1 cellular context compared by ENCODE assay signal in the genomic region with DNA sequence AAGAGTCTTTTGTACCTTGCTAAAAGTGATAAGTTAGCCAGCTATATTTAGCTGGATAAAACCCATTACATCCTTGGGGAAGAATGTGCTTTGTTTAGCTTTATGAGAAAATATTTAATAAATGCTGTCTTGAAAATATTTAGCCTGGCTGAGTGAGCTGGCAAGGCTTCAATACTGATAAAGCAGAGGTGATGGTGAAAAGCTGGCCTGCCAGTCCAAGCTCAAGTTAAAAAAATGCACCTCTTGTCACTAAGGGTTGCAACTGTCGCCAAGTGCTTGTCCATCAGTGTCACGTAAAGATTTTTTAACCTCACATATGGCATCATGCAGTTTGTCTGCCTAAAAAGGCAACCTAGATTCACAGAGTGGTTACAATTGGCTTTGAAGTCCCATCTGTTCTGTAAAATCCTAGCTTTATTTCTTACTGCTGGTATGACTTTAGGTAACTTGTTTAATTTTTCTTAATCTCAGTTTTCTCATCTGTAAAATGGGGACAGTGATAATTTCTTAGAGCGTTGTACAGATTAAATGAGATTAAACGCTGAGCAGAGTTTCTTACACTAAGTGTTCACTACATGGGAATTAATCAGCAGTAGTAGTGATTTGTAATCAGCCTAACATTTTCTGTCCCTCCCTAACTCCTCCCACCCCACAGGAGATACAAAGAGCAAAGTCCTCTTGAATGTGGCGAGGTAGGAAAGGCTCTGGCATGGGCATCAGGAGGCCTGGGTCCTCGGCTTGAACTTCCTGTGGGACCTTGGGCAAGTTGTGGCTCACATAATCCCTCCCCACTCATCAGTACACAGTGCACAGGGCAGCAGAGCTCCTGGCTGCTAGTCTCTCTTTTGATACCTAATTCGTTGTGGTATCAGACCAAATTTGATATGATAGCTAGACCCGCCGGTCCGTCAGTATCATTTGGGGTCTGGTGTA.
TF ChIP-seq lines count a peak whose summit lies in the region.

No MANE protein-coding gene starts in this region.

TF ChIP-seq in HepG2, 621 proteins besides CTCF, POLR2A, EP300 and RAD21 (continued from another document and continues in another):
- TF ChIP-seq SAP130 (CRISPR knock-in tag; IDR thresholded peaks at IDR 0.05; ENCODE audit: low read depth), result peak; percentile 41; the same call in 1 of the 2 replicates
- no peak for TF ChIP-seq ZNF441 (CRISPR knock-in tag; IDR thresholded peaks at IDR 0.05; ENCODE audit: borderline replicate concordance)
- TF ChIP-seq ZFX (CRISPR knock-in tag; IDR thresholded peaks at IDR 0.05; ENCODE audit: low read depth), result peak; percentile 49; the same call in 1 of the 2 replicates
- no peak for TF ChIP-seq ZNF432 (CRISPR knock-in tag; IDR thresholded peaks at IDR 0.05; ENCODE audit: borderline replicate concordance)
- 0 out of 2 replicates have a peak, but pooled peaks have one; percentile 28 for TF ChIP-seq ZNF230 (CRISPR knock-in tag; IDR thresholded peaks at IDR 0.05)
- TF ChIP-seq ZNF589 (CRISPR knock-in tag; conservative IDR thresholded peaks at IDR 0.05), result no peak
- TF ChIP-seq FOXC1 (CRISPR knock-in tag; IDR thresholded peaks at IDR 0.05; ENCODE audit: borderline replicate concordance), result no peak
- TF ChIP-seq FOXP4 (CRISPR knock-in tag; IDR thresholded peaks at IDR 0.05), result peak; percentile 55; the same call in 1 of the 2 replicates
- TF ChIP-seq FOXA1 (IDR thresholded peaks at IDR 0.05), result no peak
- 0 out of 2 replicates have a peak, but pooled peaks have one; percentile 42 for TF ChIP-seq FOXA1 (CRISPR knock-in tag; IDR thresholded peaks at IDR 0.05)
- TF ChIP-seq ZNF292 (CRISPR knock-in tag; IDR thresholded peaks at IDR 0.05; ENCODE audit: borderline replicate concordance, low read depth), result 0 out of 2 replicates have a peak, but pooled peaks have one; percentile 20
- no peak for TF ChIP-seq IRF2 (CRISPR knock-in tag; IDR thresholded peaks at IDR 0.05)
- TF ChIP-seq NR2F6 (IDR thresholded peaks at IDR 0.05), result no peak
- TF ChIP-seq NR2F6 (CRISPR knock-in tag; IDR thresholded peaks at IDR 0.05), result peak; percentile 37; the same call in 1 of the 2 replicates
- no peak for TF ChIP-seq ZNF282 (IDR thresholded peaks at IDR 0.05; ENCODE audit: partially characterized antibody)
- peak; percentile 66; the same call in 1 of the 2 replicates for TF ChIP-seq RARA (CRISPR knock-in tag; IDR thresholded peaks at IDR 0.05)
- TF ChIP-seq RFXAP (CRISPR knock-in tag; IDR thresholded peaks at IDR 0.05; ENCODE audit: borderline replicate concordance), result no peak
- TF ChIP-seq ARNT (IDR thresholded peaks at IDR 0.05), result no peak
- peak; percentile 92 for TF ChIP-seq ZNF629 (CRISPR knock-in tag; conservative IDR thresholded peaks at IDR 0.05)
- no peak for TF ChIP-seq CREBL2 (CRISPR knock-in tag; IDR thresholded peaks at IDR 0.05; ENCODE audit: borderline replicate concordance)
- TF ChIP-seq ZNF136 (CRISPR knock-in tag; IDR thresholded peaks at IDR 0.05; ENCODE audit: low read depth), result 0 out of 2 replicates have a peak, but pooled peaks have one; percentile 10
- TF ChIP-seq TARDBP (CRISPR knock-in tag; IDR thresholded peaks at IDR 0.05), result no peak
- peak; percentile 58; the same call in 1 of the 2 replicates for TF ChIP-seq RXRB (CRISPR knock-in tag; IDR thresholded peaks at IDR 0.05; ENCODE audit: borderline replicate concordance)
- peak; percentile 72; the same call in 1 of the 2 replicates for TF ChIP-seq ETV5 (CRISPR knock-in tag; IDR thresholded peaks at IDR 0.05; ENCODE audit: borderline replicate concordance)
- no peak for TF ChIP-seq ZNF446 (CRISPR knock-in tag; IDR thresholded peaks at IDR 0.05)
- 0 out of 2 replicates have a peak, but pooled peaks have one; percentile 13 for TF ChIP-seq ZNF501 (CRISPR knock-in tag; IDR thresholded peaks at IDR 0.05)
- TF ChIP-seq ZNF44 (CRISPR knock-in tag; IDR thresholded peaks at IDR 0.05), result no peak
- TF ChIP-seq, protein P1, sequence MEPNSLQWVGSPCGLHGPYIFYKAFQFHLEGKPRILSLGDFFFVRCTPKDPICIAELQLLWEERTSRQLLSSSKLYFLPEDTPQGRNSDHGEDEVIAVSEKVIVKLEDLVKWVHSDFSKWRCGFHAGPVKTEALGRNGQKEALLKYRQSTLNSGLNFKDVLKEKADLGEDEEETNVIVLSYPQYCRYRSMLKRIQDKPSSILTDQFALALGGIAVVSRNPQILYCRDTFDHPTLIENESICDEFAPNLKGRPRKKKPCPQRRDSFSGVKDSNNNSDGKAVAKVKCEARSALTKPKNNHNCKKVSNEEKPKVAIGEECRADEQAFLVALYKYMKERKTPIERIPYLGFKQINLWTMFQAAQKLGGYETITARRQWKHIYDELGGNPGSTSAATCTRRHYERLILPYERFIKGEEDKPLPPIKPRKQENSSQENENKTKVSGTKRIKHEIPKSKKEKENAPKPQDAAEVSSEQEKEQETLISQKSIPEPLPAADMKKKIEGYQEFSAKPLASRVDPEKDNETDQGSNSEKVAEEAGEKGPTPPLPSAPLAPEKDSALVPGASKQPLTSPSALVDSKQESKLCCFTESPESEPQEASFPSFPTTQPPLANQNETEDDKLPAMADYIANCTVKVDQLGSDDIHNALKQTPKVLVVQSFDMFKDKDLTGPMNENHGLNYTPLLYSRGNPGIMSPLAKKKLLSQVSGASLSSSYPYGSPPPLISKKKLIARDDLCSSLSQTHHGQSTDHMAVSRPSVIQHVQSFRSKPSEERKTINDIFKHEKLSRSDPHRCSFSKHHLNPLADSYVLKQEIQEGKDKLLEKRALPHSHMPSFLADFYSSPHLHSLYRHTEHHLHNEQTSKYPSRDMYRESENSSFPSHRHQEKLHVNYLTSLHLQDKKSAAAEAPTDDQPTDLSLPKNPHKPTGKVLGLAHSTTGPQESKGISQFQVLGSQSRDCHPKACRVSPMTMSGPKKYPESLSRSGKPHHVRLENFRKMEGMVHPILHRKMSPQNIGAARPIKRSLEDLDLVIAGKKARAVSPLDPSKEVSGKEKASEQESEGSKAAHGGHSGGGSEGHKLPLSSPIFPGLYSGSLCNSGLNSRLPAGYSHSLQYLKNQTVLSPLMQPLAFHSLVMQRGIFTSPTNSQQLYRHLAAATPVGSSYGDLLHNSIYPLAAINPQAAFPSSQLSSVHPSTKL (CRISPR knock-in tag; IDR thresholded peaks at IDR 0.05), result peak; percentile 85
- no peak for TF ChIP-seq GABPA (IDR thresholded peaks at IDR 0.05; ENCODE audit: low read depth, low read length)
- peak; percentile 59 for TF ChIP-seq GABPA (CRISPR knock-in tag; IDR thresholded peaks at IDR 0.05; ENCODE audit: low read depth)
- TF ChIP-seq PAXIP1 (CRISPR knock-in tag; conservative IDR thresholded peaks at IDR 0.05), result peak; percentile 77
- peak; percentile 60; the same call in 1 of the 2 replicates for TF ChIP-seq ZMYM4 (CRISPR knock-in tag; IDR thresholded peaks at IDR 0.05)
- no peak for TF ChIP-seq FIP1L1 (IDR thresholded peaks at IDR 0.05; ENCODE audit: borderline replicate concordance, insufficient read depth, low read depth, low read length)
- no peak for TF ChIP-seq AGO1 (IDR thresholded peaks at IDR 0.05; ENCODE audit: low read depth, low read length, poor library complexity, severe bottlenecking)
- no peak for TF ChIP-seq PRMT3 (CRISPR knock-in tag; IDR thresholded peaks at IDR 0.05; ENCODE audit: borderline replicate concordance, low read depth)
- TF ChIP-seq BRD4 (CRISPR knock-in tag; IDR thresholded peaks at IDR 0.05), result no peak
- TF ChIP-seq PTBP1 (IDR thresholded peaks at IDR 0.05; ENCODE audit: low read depth, low read length, poor library complexity, severe bottlenecking), result no peak
- TF ChIP-seq ELF3 (CRISPR knock-in tag; IDR thresholded peaks at IDR 0.05), result 0 out of 2 replicates have a peak, but pooled peaks have one; percentile 14
- TF ChIP-seq ZNF737 (CRISPR knock-in tag; IDR thresholded peaks at IDR 0.05; ENCODE audit: borderline replicate concordance), result no peak
- 0 out of 2 replicates have a peak, but pooled peaks have one; percentile 19 for TF ChIP-seq KAT8 (CRISPR knock-in tag; IDR thresholded peaks at IDR 0.05)
- peak; percentile 90 for TF ChIP-seq HOMEZ (CRISPR knock-in tag; IDR thresholded peaks at IDR 0.05; ENCODE audit: low read depth)
- no peak for TF ChIP-seq ZNF616 (CRISPR knock-in tag; IDR thresholded peaks at IDR 0.05; ENCODE audit: low read depth)
- TF ChIP-seq ETV6 (CRISPR knock-in tag; conservative IDR thresholded peaks at IDR 0.05), result no peak
